ENCODE assay signal across 10 cellular contexts in the genomic region with DNA sequence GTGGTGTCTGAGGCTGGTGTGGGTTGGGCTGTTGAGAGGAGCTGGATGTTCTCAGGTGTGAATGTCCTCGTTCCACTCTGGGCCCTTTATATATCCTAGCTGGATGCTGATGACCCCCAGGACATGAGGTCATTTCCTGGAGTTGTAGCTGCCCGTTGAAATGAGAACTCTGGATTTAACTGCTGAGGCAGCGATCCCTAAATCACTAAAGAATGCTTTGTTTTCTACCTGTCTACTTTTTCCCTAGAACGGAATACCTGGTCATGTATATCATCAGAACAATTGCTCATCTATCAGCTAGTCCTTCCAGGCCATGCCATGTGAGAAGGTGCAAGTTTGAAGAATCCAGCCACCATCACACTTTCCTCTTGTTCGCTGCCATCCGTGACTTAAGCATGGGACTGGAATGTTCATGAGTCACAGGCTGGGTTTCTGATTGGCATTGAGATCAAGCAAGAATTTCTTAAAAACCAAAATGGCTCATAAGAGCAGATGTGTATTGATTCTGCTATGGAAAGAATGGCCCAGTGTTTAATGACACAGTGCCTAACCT. TPM values are rescaled to one million over a fixed set of nuclear protein-coding genes. Genes with fewer than 3 reads are reported as not detected.
DNase-seq lines count a peak whose midpoint lies in the region; ATAC-seq, FAIRE-seq and TF ChIP-seq lines count a peak whose summit lies in the region.
"Had no signal": no experiment of that assay in that cellular context is flagged by ENCODE, and none has a peak within 500 bp of the region (broad histone marks: within the 10 kb centered on the region; RNA-seq: fewer than 3 reads in every experiment).

A gene with protein sequence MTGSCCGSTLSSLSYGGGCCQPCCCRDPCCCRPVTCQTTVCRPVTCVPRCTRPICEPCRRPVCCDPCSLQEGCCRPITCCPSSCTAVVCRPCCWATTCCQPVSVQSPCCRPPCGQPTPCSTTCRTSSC (minus strand): TSS at position 63 of the 553 bp plus-strand sequence. CDS start 64 bp downstream, outside the sequence.

- intact Hi-C loops in mucosa of descending colon (cut with DNase I, micrococcal nuclease) = no loop called here

- peaks cover 0 to 7% (median 0%) of the 10 kb centered on the region in 9 donors for H3K9me3 Mint-ChIP-seq in naive thymus-derived CD8-positive, alpha-beta T cell
- H3K9me3 Mint-ChIP-seq: activated T-helper 17 cell treated with anti-CD3 and anti-CD28 coated beads, Interleukin-2, amount 50 U/mL, for 72 hours had no signal

- H3K36me3 Mint-ChIP-seq in naive thymus-derived CD8-positive, alpha-beta T cell = peaks cover 0 to 7% (median 4%) of the 10 kb centered on the region in 3 donors

- ATAC-seq in mucosa of descending colon = no peak
- ATAC-seq in naive thymus-derived CD8-positive, alpha-beta T cell = no peak
- ATAC-seq: activated T-helper 17 cell treated with anti-CD3 and anti-CD28 coated beads, Interleukin-2, amount 50 U/mL, for 72 hours had no signal

- H3K27me3 Mint-ChIP-seq in naive thymus-derived CD8-positive, alpha-beta T cell = peaks cover 14 to 56% (median 29%) of the 10 kb centered on the region in 5 donors

- H3K27ac Mint-ChIP-seq in naive thymus-derived CD8-positive, alpha-beta T cell = peak within 1 kb of the TSS in 2 of 10 donors; percentile 6
- H3K27ac Mint-ChIP-seq: activated T-helper 17 cell treated with anti-CD3 and anti-CD28 coated beads, Interleukin-2, amount 50 U/mL, for 72 hours had no signal

- POLR2A ChIA-PET in naive thymus-derived CD8-positive, alpha-beta T cell (lab: Charles Lee) = no interaction called here

- in situ Hi-C loops in astrocyte of the cerebellum (cut with HindIII; ENCODE audit: low sequenced_read_pairs) = no loop called here

- H3K4me3 ChIP-seq in astrocyte of the cerebellum (ENCODE audit: low read depth, low read length) = no peak within 1 kb of the TSS
- no peak within 1 kb of the TSS for H3K4me3 ChIP-seq in mucosa of descending colon
- H3K4me3 ChIP-seq: BLaER1 treated with 17β-estradiol and CSF1 and Interleukin-3, amounts not matched to agents 10 nM and 100 nM had no signal

- no peaks in the 10 kb centered on the region for H3K9me3 ChIP-seq in mucosa of descending colon

- H3K4me3 Mint-ChIP-seq in naive thymus-derived CD8-positive, alpha-beta T cell = no peak within 1 kb of the TSS
- H3K4me3 Mint-ChIP-seq: activated T-helper 17 cell treated with anti-CD3 and anti-CD28 coated beads, Interleukin-2, amount 50 U/mL, for 72 hours had no signal

- no peaks in the 10 kb centered on the region for H3K4me1 Mint-ChIP-seq in naive thymus-derived CD8-positive, alpha-beta T cell
- H3K4me1 Mint-ChIP-seq: activated T-helper 17 cell treated with anti-CD3 and anti-CD28 coated beads, Interleukin-2, amount 50 U/mL, for 72 hours had no signal

- DNase-seq in AG08395 (ENCODE audit: low spot score) (peak; percentile 75), HTR-8/SVneo (ENCODE audit: insufficient read length, low spot score) (peak; percentile 68), astrocyte of the cerebellum (ENCODE audit: low read depth) (peak; percentile 82), kidney glomerular epithelial cell (lab: John Stamatoyannopoulos, UW) (peak; percentile 99), mucosa of descending colon (no peak), NCI-H1417 (lab: John Stamatoyannopoulos, UW) (no peak), GM19238 (ENCODE audit: insufficient read length, low spot score) (no peak)
- no peak for DNase-seq in naive thymus-derived CD8-positive, alpha-beta T cell

- no peak for TF ChIP-seq CTCF in astrocyte of the cerebellum (IDR thresholded peaks at IDR 0.05; ENCODE audit: low read depth, low read length, missing control alignments)
- TF ChIP-seq CTCF in mucosa of descending colon (IDR thresholded peaks at IDR 0.05) = no peak

- FAIRE-seq in HTR-8/SVneo (lab: Jason Lieb, UNC) = peak; percentile 98

- no peaks in the 10 kb centered on the region for H3K4me1 ChIP-seq in mucosa of descending colon (ENCODE audit: low read depth)
- H3K4me1 ChIP-seq: BLaER1 treated with 17β-estradiol and CSF1 and Interleukin-3, amounts not matched to agents 10 nM and 100 nM had no signal

- no peaks in the 10 kb centered on the region for H3K36me3 ChIP-seq in mucosa of descending colon (ENCODE audit: low read depth)
- H3K36me3 ChIP-seq: BLaER1 treated with 17β-estradiol and CSF1 and Interleukin-3, amounts not matched to agents 10 nM and 100 nM had no signal

RNA-seq across cellular contexts. Expression of the gene that starts here (rescaled TPM):
- total RNA-seq in mucosa of descending colon = not detected
- total RNA-seq in naive thymus-derived CD8-positive, alpha-beta T cell = not detected
- not detected for polyA plus RNA-seq in naive thymus-derived CD8-positive, alpha-beta T cell
- total RNA-seq: activated T-helper 17 cell treated with anti-CD3 and anti-CD28 coated beads, Interleukin-2, amount 50 U/mL, for 72 hours had no signal

Comparison
In these comparisons a context has a peak if more than half of its experiments do, and no peak if none do; other contexts are left out.
1. DNase-seq: peak in AG08395 (single experiment), HTR-8/SVneo (single experiment), astrocyte of the cerebellum (single experiment) and kidney glomerular epithelial cell (single experiment); none in mucosa of descending colon (0 of 3), naive thymus-derived CD8-positive, alpha-beta T cell (0 of 10), NCI-H1417 (0 of 3) and GM19238 (single experiment).